Comparison of ENCODE assay signal across 28 cellular contexts in genomic region chrX:31962256-31962655, GRCh38.
"Had no signal": no experiment of that assay in that cellular context is flagged by ENCODE, and none has a peak within 500 bp of the region (broad histone marks: within the 10 kb centered on the region; RNA-seq: fewer than 3 reads in every experiment).

No MANE protein-coding gene starts in this region.

- H3K27ac Mint-ChIP-seq: stimulated activated effector memory CD8-positive, alpha-beta T cell treated with anti-CD3 and anti-CD28 coated beads, Interleukin-12 subunit alpha, Interleukin-12 subunit beta, amount 100 ng/mL, for 72 hours; stimulated activated memory B cell treated with anti-CD40 and anti-IgM and Interleukin-4, amounts not matched to agents 10 μg/mL and 1 μg/mL and 100 μg/mL, for 72 hours; stimulated activated naive B cell treated with anti-CD40 and anti-IgM and Interleukin-4, amounts not matched to agents 10 μg/mL and 1 μg/mL and 100 μg/mL, for 72 hours; stimulated activated naive CD8-positive, alpha-beta T cell treated with anti-CD3 and anti-CD28 coated beads, Interleukin-15, amount 100 ng/mL, for 72 hours; stimulated activated naive CD8-positive, alpha-beta T cell treated with anti-CD3 and anti-CD28 coated beads, Interleukin-15, Interleukin-2, amounts not matched to agents 100 ng/mL and 50 ng/mL, for 24 hours; type B pancreatic cell had no signal

- ATAC-seq: stimulated activated effector memory CD8-positive, alpha-beta T cell treated with anti-CD3 and anti-CD28 coated beads, Interleukin-12 subunit alpha, Interleukin-12 subunit beta, amount 100 ng/mL, for 72 hours; stimulated activated memory B cell treated with anti-CD40 and anti-IgM and Interleukin-4, amounts not matched to agents 10 μg/mL and 1 μg/mL and 100 μg/mL, for 72 hours; stimulated activated naive B cell treated with anti-CD40 and anti-IgM and Interleukin-4, amounts not matched to agents 10 μg/mL and 1 μg/mL and 100 μg/mL, for 72 hours; stimulated activated naive CD8-positive, alpha-beta T cell treated with anti-CD3 and anti-CD28 coated beads, Interleukin-15, amount 100 ng/mL, for 72 hours; stimulated activated naive CD8-positive, alpha-beta T cell treated with anti-CD3 and anti-CD28 coated beads, Interleukin-15, Interleukin-2, amounts not matched to agents 100 U/mL and 50 U/mL, for 24 hours; upper lobe of right lung had no signal

- H3K9me3 ChIP-seq: stomach, suprapubic skin, testis, thoracic aorta, thyroid gland, tibial artery, tibial nerve, upper lobe of left lung, upper lobe of right lung, uterus, vagina had no signal

- H3K4me1 Mint-ChIP-seq: stimulated activated effector memory CD8-positive, alpha-beta T cell treated with anti-CD3 and anti-CD28 coated beads, Interleukin-12 subunit alpha, Interleukin-12 subunit beta, amount 100 ng/mL, for 72 hours; stimulated activated memory B cell treated with anti-CD40 and anti-IgM and Interleukin-4, amounts not matched to agents 10 μg/mL and 1 μg/mL and 100 μg/mL, for 72 hours; stimulated activated naive B cell treated with anti-CD40 and anti-IgM and Interleukin-4, amounts not matched to agents 10 μg/mL and 1 μg/mL and 100 μg/mL, for 72 hours; stimulated activated naive CD8-positive, alpha-beta T cell treated with anti-CD3 and anti-CD28 coated beads, Interleukin-15, amount 100 ng/mL, for 72 hours had no signal

- H3K27me3 ChIP-seq: stomach, suprapubic skin, testis, thyroid gland, tibial artery, tibial nerve, upper lobe of left lung, upper lobe of right lung, uterus, vagina had no signal

- FAIRE-seq: urothelium cell line had no signal

- H3K4me3 ChIP-seq: stomach, suprapubic skin, testis, thoracic aorta, thyroid gland, tibial artery, tibial nerve, upper lobe of left lung, upper lobe of right lung, uterus, vagina had no signal

- H3K4me3 Mint-ChIP-seq: stimulated activated effector memory CD8-positive, alpha-beta T cell treated with anti-CD3 and anti-CD28 coated beads, Interleukin-12 subunit alpha, Interleukin-12 subunit beta, amount 100 ng/mL, for 72 hours; stimulated activated memory B cell treated with anti-CD40 and anti-IgM and Interleukin-4, amounts not matched to agents 10 μg/mL and 1 μg/mL and 100 μg/mL, for 72 hours; stimulated activated naive B cell treated with anti-CD40 and anti-IgM and Interleukin-4, amounts not matched to agents 10 μg/mL and 1 μg/mL and 100 μg/mL, for 72 hours; stimulated activated naive CD8-positive, alpha-beta T cell treated with anti-CD3 and anti-CD28 coated beads, Interleukin-15, amount 100 ng/mL, for 72 hours; stimulated activated naive CD8-positive, alpha-beta T cell treated with anti-CD3 and anti-CD28 coated beads, Interleukin-15, Interleukin-2, amounts not matched to agents 100 ng/mL and 50 ng/mL, for 24 hours; type B pancreatic cell had no signal

- DNase-seq: stimulated activated CD4-positive, alpha-beta T cell treated with anti-CD3 and anti-CD28 coated beads, Interleukin-2, amount 100 ng/mL, for 48 hours; stimulated activated CD4-positive, alpha-beta T cell treated with anti-CD3 and anti-CD28 coated beads, Interleukin-4, amount 100 ng/mL, for 1 hour; stimulated activated CD4-positive, alpha-beta T cell treated with anti-CD3 and anti-CD28 coated beads, Interleukin-4, amount 100 ng/mL, for 24 hours; stimulated activated CD4-positive, alpha-beta T cell treated with anti-CD3 and anti-CD28 coated beads, Interleukin-4, amount 100 ng/mL, for 4 hours; stimulated activated CD8-positive, alpha-beta memory T cell treated with anti-CD3 and anti-CD28 coated beads, Interleukin-4, amount 100 ng/mL, for 48 hours; stimulated activated naive B cell treated with anti-CD40 and anti-IgM and Interleukin-4, amounts not matched to agents 10 μg/mL and 1 μg/mL and 100 μg/mL, for 72 hours; stimulated activated naive CD4-positive, alpha-beta T cell; stimulated activated naive CD4-positive, alpha-beta T cell treated with Interleukin-2 at 50 U/mL for 16 hours; stimulated activated naive CD8-positive, alpha-beta T cell treated with anti-CD3 and anti-CD28 coated beads, Interleukin-15, amount 100 ng/mL, for 72 hours; stimulated activated naive CD8-positive, alpha-beta T cell treated with anti-CD3 and anti-CD28 coated beads, Interleukin-15, Interleukin-2, amounts not matched to agents 100 U/mL and 50 U/mL, for 24 hours; stomach; substantia nigra; testis; thyroid gland; tibial artery; trophoblast cell; upper lobe of left lung; upper lobe of right lung; uterus had no signal

- H3K4me1 ChIP-seq: stomach, suprapubic skin, testis, thyroid gland, tibial artery, tibial nerve, upper lobe of left lung, upper lobe of right lung, uterus, vagina had no signal

- H3K36me3 Mint-ChIP-seq: stimulated activated effector memory CD8-positive, alpha-beta T cell treated with anti-CD3 and anti-CD28 coated beads, Interleukin-12 subunit alpha, Interleukin-12 subunit beta, amount 100 ng/mL, for 72 hours; stimulated activated memory B cell treated with anti-CD40 and anti-IgM and Interleukin-4, amounts not matched to agents 10 μg/mL and 1 μg/mL and 100 μg/mL, for 72 hours; stimulated activated naive B cell treated with anti-CD40 and anti-IgM and Interleukin-4, amounts not matched to agents 10 μg/mL and 1 μg/mL and 100 μg/mL, for 72 hours; type B pancreatic cell had no signal

- H3K27ac ChIP-seq: stomach, suprapubic skin, testis, thoracic aorta, thyroid gland, tibial artery, tibial nerve, upper lobe of left lung, upper lobe of right lung, uterus, vagina had no signal

- H3K36me3 ChIP-seq: stomach, suprapubic skin, thoracic aorta, thyroid gland, tibial artery, tibial nerve, upper lobe of left lung, upper lobe of right lung, uterus, vagina had no signal

- H3K27me3 Mint-ChIP-seq: stimulated activated memory B cell treated with anti-CD40 and anti-IgM and Interleukin-4, amounts not matched to agents 10 μg/mL and 1 μg/mL and 100 μg/mL, for 72 hours; stimulated activated naive B cell treated with anti-CD40 and anti-IgM and Interleukin-4, amounts not matched to agents 10 μg/mL and 1 μg/mL and 100 μg/mL, for 72 hours; stimulated activated naive CD8-positive, alpha-beta T cell treated with anti-CD3 and anti-CD28 coated beads, Interleukin-15, amount 100 ng/mL, for 72 hours; stimulated activated naive CD8-positive, alpha-beta T cell treated with anti-CD3 and anti-CD28 coated beads, Interleukin-15, Interleukin-2, amounts not matched to agents 100 ng/mL and 50 ng/mL, for 24 hours; type B pancreatic cell had no signal
